Comparison of ENCODE assay signal across 21 cellular contexts in genomic region chr1:55635856-55636255, GRCh38.
DNase-seq lines count a peak whose midpoint lies in the region; ATAC-seq and TF ChIP-seq lines count a peak whose summit lies in the region.
"Had no signal": no experiment of that assay in that cellular context is flagged by ENCODE, and none has a peak within 500 bp of the region (broad histone marks: within the 10 kb centered on the region; RNA-seq: fewer than 3 reads in every experiment).

No MANE protein-coding gene starts in this region.

- H3K36me3 ChIP-seq in mammary epithelial cell (ENCODE audit: insufficient read depth, low read length) (no peaks in the 10 kb centered on the region), aorta (ENCODE audit: control insufficient read depth in 1 of 2, insufficient read depth in 2 of 2, low read length in 1 of 2) (no peaks in the 10 kb centered on the region)
- H3K36me3 ChIP-seq: SJCRH30, transverse colon had no signal

- H3K4me1 Mint-ChIP-seq in MCF 10A (ENCODE audit: insufficient read depth, unreplicated experiment), result peaks cover 43% of the 10 kb centered on the region
- H3K4me1 Mint-ChIP-seq in activated naive CD4-positive, alpha-beta T cell treated with anti-CD3 and anti-CD28 coated beads for 36 hours (ENCODE audit: low read depth), result no peaks in the 10 kb centered on the region

- H2AFZ ChIP-seq in mammary epithelial cell (ENCODE audit: low read depth, low read length), result no peak overlapping the region

- POLR2A ChIA-PET in MCF 10A (lab: Yijun Ruan, JAX), result no interaction called here

- H3K27me3 Mint-ChIP-seq in MCF 10A (ENCODE audit: insufficient read depth, unreplicated experiment), result no peaks in the 10 kb centered on the region
- H3K27me3 Mint-ChIP-seq in activated naive CD4-positive, alpha-beta T cell treated with anti-CD3 and anti-CD28 coated beads for 36 hours (ENCODE audit: low read depth), result peaks cover 11% of the 10 kb centered on the region

- H3K36me3 Mint-ChIP-seq in MCF 10A (ENCODE audit: insufficient read depth, unreplicated experiment), result no peaks in the 10 kb centered on the region
- no peaks in the 10 kb centered on the region for H3K36me3 Mint-ChIP-seq in activated naive CD4-positive, alpha-beta T cell treated with anti-CD3 and anti-CD28 coated beads for 36 hours (ENCODE audit: low read depth)

- intact Hi-C loops in MCF 10A (cut with micrococcal nuclease), result no loop called here
- intact Hi-C loops in mammary epithelial cell (cut with micrococcal nuclease), result no loop called here
- intact Hi-C loops in aorta (cut with DNase I), result no loop called here
- intact Hi-C loops in activated naive CD4-positive, alpha-beta T cell treated with anti-CD3 and anti-CD28 coated beads for 36 hours (cut with micrococcal nuclease), result no loop called here

- peaks cover 10% of the 10 kb centered on the region for H3K9me3 Mint-ChIP-seq in MCF 10A (ENCODE audit: unreplicated experiment)
- no peaks in the 10 kb centered on the region for H3K9me3 Mint-ChIP-seq in activated naive CD4-positive, alpha-beta T cell treated with anti-CD3 and anti-CD28 coated beads for 36 hours
- H3K9me3 Mint-ChIP-seq: T-helper 1 cell treated with Interleukin-12 subunit alpha and Interleukin-12 subunit beta and Interleukin-4 antibody, amounts not matched to agents 30 μg/mL and 1 μg/mL, for 36 hours had no signal

- TF ChIP-seq CTCF in MCF 10A (IDR thresholded peaks at IDR 0.05; ENCODE audit: unreplicated experiment), result no peak
- TF ChIP-seq CTCF in mammary epithelial cell (conservative IDR thresholded peaks at IDR 0.05 in 1 of 2, IDR thresholded peaks at IDR 0.05 in 1 of 2; ENCODE audit: extremely low read depth in 1 of 2, insufficient read depth in 1 of 2, low read depth in 1 of 2, low read length in 2 of 2), result no peak

- no peak overlapping the region for H3K27ac ChIP-seq in mammary epithelial cell (ENCODE audit: insufficient read depth, low read depth, low read length)
- H3K27ac ChIP-seq in aorta (ENCODE audit: low read depth in 1 of 2, low read length in 2 of 2), result peak overlapping the region; percentile 93 to 98
- H3K27ac ChIP-seq: 22Rv1, SJCRH30, transverse colon had no signal

- H3K4me2 ChIP-seq in mammary epithelial cell (ENCODE audit: insufficient read depth, low read depth, low read length), result no peak overlapping the region

- H3K4me1 ChIP-seq in mammary epithelial cell (ENCODE audit: insufficient read depth, low read length) (peaks cover 32% of the 10 kb centered on the region), aorta (ENCODE audit: control insufficient read depth in 1 of 2, insufficient read depth in 2 of 2, low read length in 2 of 2) (peaks cover 7 to 16% of the 10 kb centered on the region in 2 donors)
- H3K4me1 ChIP-seq: SJCRH30 had no signal

- no peak overlapping the region for H3K9ac ChIP-seq in mammary epithelial cell (ENCODE audit: insufficient read depth, low read length)

- 50% methylated on average over 2 of the region's 2 CpGs for WGBS in mammary epithelial cell (ENCODE audit: low coverage, missing lambda C conversion rate)
- 2 to 3% methylated on average over 2 of the region's 2 CpGs for WGBS in aorta, 2 donors

- H3K9me3 ChIP-seq in mammary epithelial cell (replicated peaks; ENCODE audit: insufficient read depth, low read length) (no peaks in the 10 kb centered on the region), aorta (ENCODE audit: control insufficient read depth, low read length) (no peaks in the 10 kb centered on the region)
- H3K9me3 ChIP-seq: SJCRH30, transverse colon had no signal

- dilution Hi-C loops in mammary epithelial cell (cut with HindIII; ENCODE audit: low sequenced_read_pairs), result no loop called here

- in situ Hi-C loops in mammary epithelial cell (cut with MboI; ENCODE audit: low sequenced_read_pairs in 2 of 2), result no loop called here

- DNase-seq in MCF 10A (ENCODE audit: unreplicated experiment), result peak; percentile 6
- DNase-seq in mammary epithelial cell, result no peak
- DNase-seq in fibroblast of gingiva (ENCODE audit: low read depth), result peak; percentile 80
- DNase-seq in hepatic stellate cell (ENCODE audit: low spot score), result peak; percentile 5
- DNase-seq in aorta, result no peak
- DNase-seq in activated T-cell treated with anti-CD3 and anti-CD28 coated beads, Interleukin-2, amount 50 U/mL, for 48 hours, result no peak
- no peak for DNase-seq in activated naive CD4-positive, alpha-beta T cell treated with anti-CD3 and anti-CD28 coated beads for 36 hours
- DNase-seq: activated gamma-delta T cell; amygdala; C1 segment of cervical spinal cord; H7; NCI-H1436 treated with DMSO at 0.1 percent for 48 hours; NCI-H2171; NCI-H748 treated with DMSO at 0.1 percent for 48 hours; PC-3; SJCRH30; stimulated activated naive CD4-positive, alpha-beta T cell; transverse colon had no signal

- H3K27me3 ChIP-seq in mammary epithelial cell (ENCODE audit: insufficient read depth, low read length) (no peaks in the 10 kb centered on the region), aorta (ENCODE audit: control insufficient read depth in 1 of 2, insufficient read depth in 2 of 2, low read length in 1 of 2) (no peaks in the 10 kb centered on the region)
- H3K27me3 ChIP-seq: transverse colon had no signal

- no peak overlapping the region for H3K4me3 Mint-ChIP-seq in MCF 10A (ENCODE audit: unreplicated experiment)
- H3K4me3 Mint-ChIP-seq in activated naive CD4-positive, alpha-beta T cell treated with anti-CD3 and anti-CD28 coated beads for 36 hours, result no peak overlapping the region
- H3K4me3 Mint-ChIP-seq: T-helper 1 cell treated with Interleukin-12 subunit alpha and Interleukin-12 subunit beta and Interleukin-4 antibody, amounts not matched to agents 30 μg/mL and 1 μg/mL, for 36 hours had no signal

- no peaks in the 10 kb centered on the region for H3K79me2 ChIP-seq in mammary epithelial cell (ENCODE audit: insufficient read depth, low read length)

- peak; percentile 70 for ATAC-seq in aorta (ENCODE audit: low FRiP score)
- ATAC-seq in HG02642 (IDR thresholded peaks at IDR 0.05; ENCODE audit: poor library complexity, unreplicated experiment), result no peak
- ATAC-seq: PC-3 had no signal

- BruUV-seq in MCF 10A (replicated peaks; lab: Mats Ljungman, UMichigan) (no TSS peak), mammary epithelial cell (replicated peaks; lab: Mats Ljungman, UMichigan) (no TSS peak)

- H3K27ac Mint-ChIP-seq in MCF 10A (ENCODE audit: low read depth, unreplicated experiment), result no peak overlapping the region
- no peak overlapping the region for H3K27ac Mint-ChIP-seq in activated naive CD4-positive, alpha-beta T cell treated with anti-CD3 and anti-CD28 coated beads for 36 hours
- H3K27ac Mint-ChIP-seq: T-helper 1 cell treated with Interleukin-12 subunit alpha and Interleukin-12 subunit beta and Interleukin-4 antibody, amounts not matched to agents 30 μg/mL and 1 μg/mL, for 36 hours had no signal

- CTCF ChIA-PET in MCF 10A (lab: Yijun Ruan, JAX), result no interaction called here
- CTCF ChIA-PET in mammary epithelial cell (lab: Charles Lee; ENCODE audit: low non-redundant PET), result no interaction called here
- CTCF ChIA-PET in activated naive CD4-positive, alpha-beta T cell treated with anti-CD3 and anti-CD28 coated beads for 36 hours (lab: Charles Lee), result no interaction called here

- no peaks in the 10 kb centered on the region for H4K20me1 ChIP-seq in mammary epithelial cell (ENCODE audit: insufficient read depth, low read length)

- H3K4me3 ChIP-seq in mammary epithelial cell (replicated peaks in 1 of 3; ENCODE audit: insufficient read depth in 1 of 3, low read depth in 2 of 3, low read length in 3 of 3), result no peak overlapping the region
- H3K4me3 ChIP-seq in aorta (ENCODE audit: low read length in 2 of 2), result no peak overlapping the region
- H3K4me3 ChIP-seq: SJCRH30, transverse colon had no signal

Comparison
In these comparisons a context has a peak if more than half of its experiments do, and no peak if none do; other contexts are left out.
1. DNase-seq: peak in MCF 10A (single experiment), fibroblast of gingiva (single experiment) and hepatic stellate cell (single experiment); none in mammary epithelial cell (single experiment), aorta (0 of 2), activated T-cell treated with anti-CD3 and anti-CD28 coated beads, Interleukin-2, amount 50 U/mL, for 48 hours (0 of 2) and activated naive CD4-positive, alpha-beta T cell treated with anti-CD3 and anti-CD28 coated beads for 36 hours (single experiment).